Comparison of ENCODE assay signal across 18 cellular contexts in the genomic region with DNA sequence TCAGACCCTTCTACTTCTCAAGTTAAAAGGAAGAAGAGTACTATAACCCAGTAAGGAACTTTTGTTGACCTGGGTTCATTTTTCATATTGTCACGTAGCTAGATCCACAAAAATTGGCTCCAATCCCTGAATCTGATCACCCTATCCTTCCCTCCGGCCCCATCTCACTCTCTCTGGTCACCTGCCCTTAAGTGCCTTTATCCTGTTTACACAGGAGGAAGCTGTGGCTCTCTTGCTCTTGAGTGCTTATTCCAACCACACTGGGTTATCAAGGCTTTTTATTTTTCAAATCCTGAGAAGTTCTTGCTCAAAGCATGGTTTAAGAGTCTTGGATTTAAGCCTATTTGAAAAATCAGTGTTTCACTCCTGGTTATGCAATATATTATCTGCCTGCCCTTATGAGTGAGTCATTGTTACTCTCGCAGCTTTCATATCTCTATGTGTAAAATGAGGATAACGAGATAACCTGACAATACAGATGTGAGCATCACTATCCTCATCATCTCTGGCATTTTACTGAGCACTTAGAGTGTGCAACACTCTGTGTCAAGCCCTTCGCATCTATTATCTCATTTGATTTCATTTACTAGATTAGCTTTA.
DNase-seq lines count a peak whose midpoint lies in the region; ATAC-seq lines count a peak whose summit lies in the region.
"Had no signal": no experiment of that assay in that cellular context is flagged by ENCODE, and none has a peak within 500 bp of the region (broad histone marks: within the 10 kb centered on the region; RNA-seq: fewer than 3 reads in every experiment).

No MANE protein-coding gene starts in this region.

- WGBS in mesenchymal stem cell: 36% methylated on average over 5 of the region's 5 CpGs

- H3K18ac ChIP-seq in mesenchymal stem cell (ENCODE audit: low read depth in 1 of 2, low read length in 2 of 2): no peak overlapping the region

- no peak overlapping the region for H3K4me3 ChIP-seq in adipocyte (ENCODE audit: low read length)
- H3K4me3 ChIP-seq in mesenchymal stem cell (ENCODE audit: insufficient read depth in 1 of 2, low read depth in 1 of 2, low read length in 2 of 2): no peak overlapping the region
- no peak overlapping the region for H3K4me3 ChIP-seq in Karpas-422 (ENCODE audit: low read length)
- H3K4me3 ChIP-seq: BLaER1, cardiac muscle cell, GM12878 had no signal

- no peaks in the 10 kb centered on the region for H3K79me2 ChIP-seq in Karpas-422 (ENCODE audit: low read length)

- H3K9me2 ChIP-seq in Karpas-422 (replicated peaks; ENCODE audit: insufficient read depth, low read length): no peaks in the 10 kb centered on the region

- no peak overlapping the region for H3K14ac ChIP-seq in mesenchymal stem cell (ENCODE audit: low read length in 2 of 2)

- H3K9me3 ChIP-seq in adipocyte (ENCODE audit: control insufficient read depth, low read length): no peaks in the 10 kb centered on the region
- H3K9me3 ChIP-seq in mesenchymal stem cell (ENCODE audit: control insufficient read depth, low read length): no peaks in the 10 kb centered on the region
- H3K9me3 ChIP-seq in Karpas-422 (ENCODE audit: low read length): no peaks in the 10 kb centered on the region
- H3K9me3 ChIP-seq: BLaER1 had no signal

- H4K8ac ChIP-seq in mesenchymal stem cell (ENCODE audit: low read length): no peak overlapping the region

- H4K20me1 ChIP-seq in Karpas-422 (ENCODE audit: insufficient read depth, low read depth, low read length): no peaks in the 10 kb centered on the region
- H4K20me1 ChIP-seq: BLaER1 had no signal

- H2BK12ac ChIP-seq in mesenchymal stem cell (ENCODE audit: low read length in 2 of 2): no peak overlapping the region

- H3K36me3 ChIP-seq in adipocyte (ENCODE audit: control insufficient read depth, insufficient read depth, low read length, severe bottlenecking): no peaks in the 10 kb centered on the region
- H3K36me3 ChIP-seq in mesenchymal stem cell (ENCODE audit: control insufficient read depth in 1 of 2, insufficient read depth in 2 of 2, low read depth in 1 of 2, low read length in 2 of 2): no peaks in the 10 kb centered on the region
- no peaks in the 10 kb centered on the region for H3K36me3 ChIP-seq in Karpas-422 (ENCODE audit: insufficient read depth, low read length)
- H3K36me3 ChIP-seq: BLaER1, cardiac muscle cell had no signal

- no peaks in the 10 kb centered on the region for H3K79me1 ChIP-seq in mesenchymal stem cell (replicated peaks; ENCODE audit: low read length, poor library complexity, severe bottlenecking)

- peaks cover 7% of the 10 kb centered on the region for H3K4me1 ChIP-seq in adipocyte (ENCODE audit: control insufficient read depth, insufficient read depth, low read length)
- H3K4me1 ChIP-seq in mesenchymal stem cell (ENCODE audit: control insufficient read depth, insufficient read depth, low read depth, low read length): no peaks in the 10 kb centered on the region
- H3K4me1 ChIP-seq in Karpas-422 (ENCODE audit: low read length): no peaks in the 10 kb centered on the region
- H3K4me1 ChIP-seq: BLaER1 had no signal

- H3K4ac ChIP-seq in mesenchymal stem cell (ENCODE audit: low read depth in 1 of 2, low read length in 2 of 2): no peak overlapping the region

- H3K4me2 ChIP-seq in mesenchymal stem cell (ENCODE audit: low read length, poor library complexity, severe bottlenecking): no peak overlapping the region
- H3K4me2 ChIP-seq in Karpas-422 (ENCODE audit: low read depth, low read length, poor library complexity, severe bottlenecking): no peak overlapping the region
- H3K4me2 ChIP-seq: BLaER1 had no signal

- no peak for ATAC-seq in HG02571 (IDR thresholded peaks at IDR 0.05; ENCODE audit: unreplicated experiment)
- ATAC-seq: activated CD8-positive, alpha-beta T cell treated with anti-CD3 and anti-CD28 coated beads, Interleukin-2, amount 10 ng/mL, durations not matched to agents 7 days and 5 days; GM12878; left lobe of liver had no signal

- H3K27ac ChIP-seq in mesenchymal stem cell (ENCODE audit: low read length, poor library complexity, severe bottlenecking) (no peak overlapping the region), Karpas-422 (ENCODE audit: low read length) (no peak overlapping the region)
- H3K27ac ChIP-seq: BLaER1, cardiac muscle cell had no signal

- H2AFZ ChIP-seq in mesenchymal stem cell (ENCODE audit: low read depth, low read length) (no peak overlapping the region), Karpas-422 (ENCODE audit: low read length) (no peak overlapping the region)

- H2AK5ac ChIP-seq in mesenchymal stem cell (ENCODE audit: low read length, severe bottlenecking): no peak overlapping the region

- no peak overlapping the region for H2BK120ac ChIP-seq in mesenchymal stem cell (ENCODE audit: low read depth, low read length)

- H2BK5ac ChIP-seq in mesenchymal stem cell (ENCODE audit: low read depth, low read length, poor library complexity, severe bottlenecking): no peak overlapping the region

- no peak overlapping the region for H4K91ac ChIP-seq in mesenchymal stem cell (ENCODE audit: low read length)

- H2BK15ac ChIP-seq in mesenchymal stem cell (ENCODE audit: low read depth, poor library complexity, severe bottlenecking): no peak overlapping the region

- H3K9ac ChIP-seq in adipocyte (ENCODE audit: low read length) (no peak overlapping the region), mesenchymal stem cell (ENCODE audit: low read length) (no peak overlapping the region), Karpas-422 (ENCODE audit: low read length) (no peak overlapping the region)
- H3K9ac ChIP-seq: BLaER1 had no signal

- H3K23ac ChIP-seq in mesenchymal stem cell (ENCODE audit: low read length in 2 of 2): no peak overlapping the region

- DNase-seq in DMS153 treated with DMSO at 0.1 percent for 48 hours (lab: John Stamatoyannopoulos, UW; ENCODE audit: unreplicated experiment): peak; percentile 47
- DNase-seq in NCI-H1092 treated with DMSO at 0.1 percent for 48 hours (lab: John Stamatoyannopoulos, UW): peak; percentile 87
- peak; percentile 47 for DNase-seq in adipocyte (ENCODE audit: low read depth)
- DNase-seq in mesenchymal stem cell: peak; percentile 35
- no peak for DNase-seq in ureter (ENCODE audit: low spot score)
- no peak for DNase-seq in Karpas-422
- DNase-seq in epidermal melanocyte (ENCODE audit: insufficient read length, low spot score): no peak
- DNase-seq: activated CD8-positive, alpha-beta T cell treated with anti-CD3 and anti-CD28 coated beads, Interleukin-2, amount 10 ng/mL, durations not matched to agents 7 days and 5 days; activated effector memory CD4-positive, alpha-beta T cell treated with anti-CD3 and anti-CD28 coated beads, Interleukin-2, amount 50 U/mL, for 16 hours; Kasumi-1; NCI-H446 treated with DMSO at 0.1 percent for 48 hours; Right ventricle myocardium superior; stimulated activated naive CD4-positive, alpha-beta T cell had no signal

- no peaks in the 10 kb centered on the region for H3K27me3 ChIP-seq in adipocyte (replicated peaks; ENCODE audit: control insufficient read depth, insufficient read depth, low read length)
- H3K27me3 ChIP-seq in mesenchymal stem cell (ENCODE audit: control insufficient read depth in 1 of 2, insufficient read depth in 1 of 2, low read length in 2 of 2): no peaks in the 10 kb centered on the region
- H3K27me3 ChIP-seq in Karpas-422 (ENCODE audit: low read length): no peaks in the 10 kb centered on the region
- H3K27me3 ChIP-seq: BLaER1, cardiac muscle cell had no signal

Comparison
In these comparisons a context has a peak if more than half of its experiments do, and no peak if none do; other contexts are left out.
1. DNase-seq: peak in DMS153 treated with DMSO at 0.1 percent for 48 hours (single experiment), NCI-H1092 treated with DMSO at 0.1 percent for 48 hours (single experiment), adipocyte (single experiment) and mesenchymal stem cell (single experiment); none in ureter (single experiment), Karpas-422 (single experiment) and epidermal melanocyte (single experiment).